Comparison of ENCODE assay signal across 16 cellular contexts in the genomic region with DNA sequence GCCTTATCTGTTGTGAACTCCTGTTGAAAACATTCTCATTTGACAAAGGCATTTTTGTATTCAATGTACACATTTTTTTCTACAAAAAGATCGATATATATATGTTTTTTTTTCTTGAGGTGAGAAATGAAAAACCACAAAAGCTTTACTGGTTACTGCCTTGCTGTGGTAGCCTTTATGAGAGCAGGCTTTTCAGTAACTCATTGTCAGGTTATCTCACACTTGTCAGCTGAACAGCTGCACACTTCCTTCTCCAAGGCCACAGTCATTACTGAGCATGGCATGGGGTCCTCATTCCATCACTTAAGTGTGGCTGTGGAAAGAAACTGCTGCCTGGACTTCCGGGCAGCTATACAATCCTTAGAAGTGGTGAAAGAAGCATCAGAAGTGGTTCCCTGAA.
DNase-seq lines count a peak whose midpoint lies in the region; ATAC-seq, FAIRE-seq and TF ChIP-seq lines count a peak whose summit lies in the region.
"Had no signal": no experiment of that assay in that cellular context is flagged by ENCODE, and none has a peak within 500 bp of the region (broad histone marks: within the 10 kb centered on the region; RNA-seq: fewer than 3 reads in every experiment).

No MANE protein-coding gene starts in this region.

- WGBS in pancreas, 2 donors = 13 to 21% methylated on average over 2 of the region's 2 CpGs

- H3K4me3 Mint-ChIP-seq in astrocyte (ENCODE audit: unreplicated experiment) = no peak overlapping the region
- no peak overlapping the region for H3K4me3 Mint-ChIP-seq in natural killer cell treated with Interleukin-12 subunit alpha and Interleukin-12 subunit beta and Interleukin-15 and Interleukin-18, amount 100 ng/mL, for 72 hours
- H3K4me3 Mint-ChIP-seq: activated naive CD8-positive, alpha-beta T cell treated with anti-CD3 and anti-CD28 coated beads for 36 hours had no signal

- H3K36me3 Mint-ChIP-seq in astrocyte (ENCODE audit: low read depth, unreplicated experiment) = no peaks in the 10 kb centered on the region
- no peaks in the 10 kb centered on the region for H3K36me3 Mint-ChIP-seq in natural killer cell treated with Interleukin-12 subunit alpha and Interleukin-12 subunit beta and Interleukin-15 and Interleukin-18, amount 100 ng/mL, for 72 hours

- no peaks in the 10 kb centered on the region for H3K27me3 ChIP-seq in astrocyte (ENCODE audit: insufficient read depth, low read length)
- no peaks in the 10 kb centered on the region for H3K27me3 ChIP-seq in pancreas
- H3K27me3 ChIP-seq: esophagus muscularis mucosa had no signal

- peaks cover 3% of the 10 kb centered on the region for H3K9me3 ChIP-seq in astrocyte (ENCODE audit: insufficient read depth, low read depth, low read length)
- no peaks in the 10 kb centered on the region for H3K9me3 ChIP-seq in pancreas
- H3K9me3 ChIP-seq: esophagus muscularis mucosa had no signal

- H3K79me2 ChIP-seq in astrocyte (ENCODE audit: insufficient read depth, low read length) = no peaks in the 10 kb centered on the region

- H3K27ac ChIP-seq in astrocyte (ENCODE audit: low read depth, low read length) = no peak overlapping the region
- H3K27ac ChIP-seq in pancreas = no peak overlapping the region
- H3K27ac ChIP-seq: esophagus muscularis mucosa had no signal

- H3K4me1 Mint-ChIP-seq in astrocyte (ENCODE audit: low read depth, unreplicated experiment) = peaks cover 48% of the 10 kb centered on the region
- H3K4me1 Mint-ChIP-seq in natural killer cell treated with Interleukin-12 subunit alpha and Interleukin-12 subunit beta and Interleukin-15 and Interleukin-18, amount 100 ng/mL, for 72 hours (ENCODE audit: low read depth in 2 of 2) = no peaks in the 10 kb centered on the region
- H3K4me1 Mint-ChIP-seq: activated naive CD8-positive, alpha-beta T cell treated with anti-CD3 and anti-CD28 coated beads for 36 hours had no signal

- TF ChIP-seq CTCF in astrocyte (IDR thresholded peaks at IDR 0.05; ENCODE audit: insufficient read depth, low read depth, low read length) = no peak
- TF ChIP-seq CTCF in pancreas (IDR thresholded peaks at IDR 0.05) = no peak

- no peak overlapping the region for H2AFZ ChIP-seq in astrocyte (ENCODE audit: low read depth, low read length)

- FAIRE-seq in astrocyte (lab: Jason Lieb, UNC) (no peak), pancreas (lab: Jason Lieb, UNC) (no peak)

- H3K4me3 ChIP-seq in astrocyte (ENCODE audit: insufficient read depth, low read depth, low read length) = no peak overlapping the region
- no peak overlapping the region for H3K4me3 ChIP-seq in pancreas
- H3K4me3 ChIP-seq: esophagus muscularis mucosa had no signal

- no peak overlapping the region for H3K4me2 ChIP-seq in astrocyte (ENCODE audit: low read length)

- peak; percentile 36 for DNase-seq in astrocyte (ENCODE audit: low read depth)
- DNase-seq in GM19238 (ENCODE audit: insufficient read length, low spot score) = no peak
- no peak for DNase-seq in 8988T
- DNase-seq in natural killer cell treated with Interleukin-12 subunit alpha and Interleukin-12 subunit beta and Interleukin-15 and Interleukin-18, amount 100 ng/mL, for 72 hours (ENCODE audit: low spot score) = no peak
- no peak for DNase-seq in pancreas
- DNase-seq: activated naive CD8-positive, alpha-beta T cell treated with anti-CD3 and anti-CD28 coated beads for 36 hours; mammary epithelial cell; NCI-H1436; NCI-H748 treated with DMSO at 0.1 percent for 48 hours; SHP77; stimulated activated CD8-positive, alpha-beta memory T cell treated with anti-CD3 and anti-CD28 coated beads, Interleukin-4, amount 100 ng/mL, for 48 hours had no signal

- H3K36me3 ChIP-seq in astrocyte (ENCODE audit: insufficient read depth, low read length) = no peaks in the 10 kb centered on the region
- H3K36me3 ChIP-seq in pancreas = no peaks in the 10 kb centered on the region
- H3K36me3 ChIP-seq: esophagus muscularis mucosa had no signal

- H3K4me1 ChIP-seq in astrocyte (ENCODE audit: insufficient read depth, low read length) (peaks cover 23% of the 10 kb centered on the region), pancreas (no peaks in the 10 kb centered on the region)
- H3K4me1 ChIP-seq: esophagus muscularis mucosa had no signal

- H3K27me3 Mint-ChIP-seq in astrocyte (ENCODE audit: low read depth, unreplicated experiment) = no peaks in the 10 kb centered on the region
- H3K27me3 Mint-ChIP-seq in natural killer cell treated with Interleukin-12 subunit alpha and Interleukin-12 subunit beta and Interleukin-15 and Interleukin-18, amount 100 ng/mL, for 72 hours = no peaks in the 10 kb centered on the region
- H3K27me3 Mint-ChIP-seq: activated naive CD8-positive, alpha-beta T cell treated with anti-CD3 and anti-CD28 coated beads for 36 hours had no signal

- no peak overlapping the region for H3K9ac ChIP-seq in astrocyte (ENCODE audit: low read length)

- H3K9me3 Mint-ChIP-seq in astrocyte (ENCODE audit: unreplicated experiment) = peaks cover 9% of the 10 kb centered on the region
- H3K9me3 Mint-ChIP-seq in natural killer cell treated with Interleukin-12 subunit alpha and Interleukin-12 subunit beta and Interleukin-15 and Interleukin-18, amount 100 ng/mL, for 72 hours = peaks cover 17% of the 10 kb centered on the region

- peak; percentile 49 for ATAC-seq in GM18499 (IDR thresholded peaks at IDR 0.05; ENCODE audit: insufficient read depth, unreplicated experiment)
- ATAC-seq in GM21367 (IDR thresholded peaks at IDR 0.05; ENCODE audit: unreplicated experiment) = peak; percentile 53
- ATAC-seq in HG03066 (IDR thresholded peaks at IDR 0.05; ENCODE audit: low read depth, unreplicated experiment) = peak; percentile 61
- ATAC-seq in natural killer cell treated with Interleukin-12 subunit alpha and Interleukin-12 subunit beta and Interleukin-15 and Interleukin-18, amount 100 ng/mL, for 72 hours = no peak
- ATAC-seq in pancreas = no peak
- ATAC-seq: HCT116 had no signal

- H3K27ac Mint-ChIP-seq in astrocyte (ENCODE audit: unreplicated experiment) = peak overlapping the region; percentile 70
- no peak overlapping the region for H3K27ac Mint-ChIP-seq in natural killer cell treated with Interleukin-12 subunit alpha and Interleukin-12 subunit beta and Interleukin-15 and Interleukin-18, amount 100 ng/mL, for 72 hours
- H3K27ac Mint-ChIP-seq: activated naive CD8-positive, alpha-beta T cell treated with anti-CD3 and anti-CD28 coated beads for 36 hours had no signal

- intact Hi-C loops in pancreas (cut with DNase I) = no loop called here

- H4K20me1 ChIP-seq in astrocyte (ENCODE audit: insufficient read depth, low read length) = no peaks in the 10 kb centered on the region

Comparison
In these comparisons a context has a peak if more than half of its experiments do, and no peak if none do; other contexts are left out.
1. ATAC-seq: peak in GM18499 (single experiment), GM21367 (single experiment) and HG03066 (single experiment); none in natural killer cell treated with Interleukin-12 subunit alpha and Interleukin-12 subunit beta and Interleukin-15 and Interleukin-18, amount 100 ng/mL, for 72 hours (0 of 2) and pancreas (0 of 4).